Comparison of ENCODE assay signal across 8 cellular contexts in the genomic region with DNA sequence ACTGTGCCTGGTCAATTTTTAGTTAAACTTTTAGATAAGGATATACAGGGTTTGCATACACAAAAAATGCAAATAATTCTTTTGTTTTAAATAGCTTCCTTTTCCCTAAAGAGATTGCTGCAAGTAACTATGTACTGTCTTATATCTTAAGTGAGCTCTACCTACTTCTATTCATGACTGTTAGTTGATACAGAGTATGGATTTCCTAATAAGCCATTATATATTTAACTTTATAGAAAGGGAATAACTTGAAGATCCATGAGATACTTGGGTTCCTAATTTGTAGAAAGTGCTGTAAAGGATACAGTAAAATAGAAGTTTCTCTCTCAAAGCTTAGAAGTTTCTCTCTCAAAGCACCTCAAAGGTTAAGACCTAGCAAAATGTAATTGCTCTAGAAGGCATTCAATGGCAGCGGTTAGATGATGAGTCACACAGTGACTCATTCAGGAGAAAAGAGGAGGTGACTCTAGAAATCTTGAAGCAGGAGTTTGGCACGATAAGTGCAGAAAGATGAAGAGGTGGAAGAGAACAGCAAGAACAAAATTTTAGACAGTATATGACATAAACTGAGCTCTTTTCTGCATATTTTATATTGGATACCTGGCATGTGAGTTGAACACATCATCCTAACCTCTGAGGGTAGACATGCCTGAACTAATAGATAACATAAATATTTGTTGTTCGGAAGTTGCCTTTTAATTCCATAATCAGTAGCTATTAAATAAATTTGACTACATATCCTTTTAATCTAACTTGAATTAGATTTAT. TPM values are rescaled to one million over a fixed set of nuclear protein-coding genes. Genes with fewer than 3 reads are reported as not detected.
DNase-seq lines count a peak whose midpoint lies in the region; ATAC-seq lines count a peak whose summit lies in the region.

No MANE protein-coding gene starts in this region.

- peaks cover 52% of the 10 kb centered on the region for H3K36me3 Mint-ChIP-seq in activated CD4-positive, alpha-beta T cell treated with anti-CD3 and anti-CD28 coated beads, Interleukin-2, amount 10 ng/mL, durations not matched to agents 24 days and 14 days (ENCODE audit: low read depth)

- H3K27ac Mint-ChIP-seq in activated CD4-positive, alpha-beta T cell treated with anti-CD3 and anti-CD28 coated beads, Interleukin-2, amount 10 ng/mL, durations not matched to agents 24 days and 14 days = peak overlapping the region; percentile 58

- no peaks in the 10 kb centered on the region for H3K27me3 Mint-ChIP-seq in activated CD4-positive, alpha-beta T cell treated with anti-CD3 and anti-CD28 coated beads, Interleukin-2, amount 10 ng/mL, durations not matched to agents 24 days and 14 days

- ATAC-seq in GM19035 (IDR thresholded peaks at IDR 0.05; ENCODE audit: unreplicated experiment) (peak; percentile 53), HG02840 (IDR thresholded peaks at IDR 0.05; ENCODE audit: low FRiP score, unreplicated experiment) (no peak), HG02970 (IDR thresholded peaks at IDR 0.05; ENCODE audit: low FRiP score, unreplicated experiment) (no peak)

- H3K9me3 Mint-ChIP-seq in activated CD4-positive, alpha-beta T cell treated with anti-CD3 and anti-CD28 coated beads, Interleukin-2, amount 10 ng/mL, durations not matched to agents 24 days and 14 days = no peaks in the 10 kb centered on the region

- peaks cover 28% of the 10 kb centered on the region for H3K4me1 Mint-ChIP-seq in activated CD4-positive, alpha-beta T cell treated with anti-CD3 and anti-CD28 coated beads, Interleukin-2, amount 10 ng/mL, durations not matched to agents 24 days and 14 days

- peak overlapping the region; percentile 43 for H3K4me3 Mint-ChIP-seq in activated CD4-positive, alpha-beta T cell treated with anti-CD3 and anti-CD28 coated beads, Interleukin-2, amount 10 ng/mL, durations not matched to agents 24 days and 14 days

- intact Hi-C loops in activated CD4-positive, alpha-beta T cell treated with anti-CD3 and anti-CD28 coated beads, Interleukin-2, amount 10 ng/mL, durations not matched to agents 24 days and 14 days (cut with micrococcal nuclease) = loop anchor here (1.0 to 10.0 kb wide), 2 partner anchors 9 to 981 kb away; a partner anchor contains a TSS

- peak; percentile 30 to 44 for DNase-seq in AML-193 (lab: John Stamatoyannopoulos, UW)
- DNase-seq in HS-5 (ENCODE audit: low read depth) = peak; percentile 92
- DNase-seq in activated CD4-positive, alpha-beta T cell treated with anti-CD3 and anti-CD28 coated beads, Interleukin-2, amount 10 ng/mL, durations not matched to agents 24 days and 14 days = peak; percentile 81
- peak; percentile 19 for DNase-seq in iPS-NIHi11 (ENCODE audit: low spot score)
- DNase-seq in medulla oblongata (ENCODE audit: extremely low spot score) = no peak

RNA-seq across cellular contexts. Expression of a gene that starts 5.5 kb away (rescaled TPM):
- total RNA-seq in activated CD4-positive, alpha-beta T cell treated with anti-CD3 and anti-CD28 coated beads, Interleukin-2, amount 10 ng/mL, durations not matched to agents 24 days and 14 days = 69.0 and 69.6 TPM in 2 replicates

RNA-seq across cellular contexts. Expression of a gene that starts 8.4 kb away (rescaled TPM):
- total RNA-seq in activated CD4-positive, alpha-beta T cell treated with anti-CD3 and anti-CD28 coated beads, Interleukin-2, amount 10 ng/mL, durations not matched to agents 24 days and 14 days = 120 and 128 TPM in 2 replicates

RNA-seq across cellular contexts. Expression of a gene that starts 8.6 kb away (rescaled TPM):
- total RNA-seq in activated CD4-positive, alpha-beta T cell treated with anti-CD3 and anti-CD28 coated beads, Interleukin-2, amount 10 ng/mL, durations not matched to agents 24 days and 14 days = 46.4 and 48.9 TPM in 2 replicates
